Comparison of ENCODE assay signal across 8 cellular contexts in the genomic region with DNA sequence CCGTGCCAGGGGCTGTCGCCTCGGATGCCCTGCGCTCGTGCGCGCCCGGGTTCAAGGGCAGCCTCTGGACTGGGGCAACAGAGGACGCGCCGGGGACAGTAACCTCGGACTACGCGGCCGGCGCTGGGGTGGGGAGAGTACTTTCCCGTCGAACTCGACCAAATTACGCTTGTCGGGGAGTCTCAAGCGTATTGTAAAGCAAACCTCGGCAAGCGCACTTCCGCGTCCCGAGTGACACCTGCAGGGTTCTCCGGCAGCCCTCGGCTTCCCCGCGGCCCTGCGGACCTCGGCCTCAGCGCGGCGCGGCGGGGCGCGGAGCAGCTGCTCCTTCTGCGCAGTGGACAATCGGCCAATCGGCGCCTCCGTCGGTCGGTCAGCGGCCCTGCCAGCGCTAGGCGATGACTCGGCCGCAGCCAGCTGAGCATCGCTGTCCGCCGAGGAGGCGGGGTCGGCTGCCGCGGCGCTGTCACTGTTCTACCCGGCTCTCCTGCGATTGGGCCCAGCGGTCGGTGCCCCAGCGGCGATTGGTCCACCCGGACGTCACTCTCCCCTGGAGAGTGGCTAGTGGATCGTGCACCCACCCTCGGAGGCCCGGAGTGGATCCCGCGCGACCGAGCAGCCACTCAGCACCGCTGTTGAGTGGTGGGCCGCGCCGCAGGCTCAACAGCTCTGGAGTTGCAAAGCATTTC. TPM values are rescaled to one million over a fixed set of nuclear protein-coding genes. Genes with fewer than 3 reads are reported as not detected.
DNase-seq lines count a peak whose midpoint lies in the region; ATAC-seq and TF ChIP-seq lines count a peak whose summit lies in the region.

A gene with protein sequence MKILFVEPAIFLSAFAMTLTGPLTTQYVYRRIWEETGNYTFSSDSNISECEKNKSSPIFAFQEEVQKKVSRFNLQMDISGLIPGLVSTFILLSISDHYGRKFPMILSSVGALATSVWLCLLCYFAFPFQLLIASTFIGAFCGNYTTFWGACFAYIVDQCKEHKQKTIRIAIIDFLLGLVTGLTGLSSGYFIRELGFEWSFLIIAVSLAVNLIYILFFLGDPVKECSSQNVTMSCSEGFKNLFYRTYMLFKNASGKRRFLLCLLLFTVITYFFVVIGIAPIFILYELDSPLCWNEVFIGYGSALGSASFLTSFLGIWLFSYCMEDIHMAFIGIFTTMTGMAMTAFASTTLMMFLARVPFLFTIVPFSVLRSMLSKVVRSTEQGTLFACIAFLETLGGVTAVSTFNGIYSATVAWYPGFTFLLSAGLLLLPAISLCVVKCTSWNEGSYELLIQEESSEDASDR (minus strand): TSS at position 433 of the 689 bp plus-strand sequence. CDS start 972 bp downstream, outside the sequence.

- TF ChIP-seq CTCF in fibroblast of lung (conservative IDR thresholded peaks at IDR 0.05 in 1 of 2, IDR thresholded peaks at IDR 0.05 in 1 of 2; ENCODE audit: low read depth in 1 of 2, low read length in 2 of 2) (peak in 1 of 2 donors; percentile 9), natural killer cell (IDR thresholded peaks at IDR 0.05) (peak; percentile 9)

- intact Hi-C loops in natural killer cell (cut with micrococcal nuclease): loop anchor here (1.0 to 2.0 kb wide), 2 partner anchors 59 to 580 kb away; a partner anchor contains a TSS

- H3K27me3 ChIP-seq in fibroblast of lung (ENCODE audit: control insufficient read depth, insufficient read depth, low read length): no peaks in the 10 kb centered on the region

- ATAC-seq in GM21529 (IDR thresholded peaks at IDR 0.05; ENCODE audit: unreplicated experiment) (peak; percentile 98), natural killer cell (peak; percentile 96 to 99 (median 97))
- ATAC-seq in activated T-helper 17 cell treated with anti-CD3 and anti-CD28 coated beads, Interleukin-2, amount 50 U/mL, for 72 hours (replicated peaks): peak; percentile 99

- peaks cover 16 to 26% (median 17%) of the 10 kb centered on the region in 3 donors for H3K4me1 Mint-ChIP-seq in IgD-negative memory B cell
- peaks cover 19% of the 10 kb centered on the region for H3K4me1 Mint-ChIP-seq in activated T-helper 17 cell treated with anti-CD3 and anti-CD28 coated beads, Interleukin-2, amount 50 U/mL, for 72 hours
- H3K4me1 Mint-ChIP-seq in natural killer cell: peaks cover 31 to 32% of the 10 kb centered on the region in 2 donors

- DNase-seq in DMS53 treated with DMSO at 0.1 percent for 48 hours (lab: John Stamatoyannopoulos, UW; ENCODE audit: unreplicated experiment): peak; percentile 87
- DNase-seq in RKO (ENCODE audit: low spot score): peak; percentile 96
- DNase-seq in fibroblast of lung (ENCODE audit: low read depth in 2 of 2): peak; percentile 97 to 98
- peak; percentile 98 for DNase-seq in natural killer cell
- DNase-seq in stimulated activated naive CD4-positive, alpha-beta T cell (lab: John Stamatoyannopoulos, UW): peak; percentile 94 to 96 (median 96)

- H3K9me3 ChIP-seq in fibroblast of lung (ENCODE audit: control insufficient read depth, insufficient read depth, low read depth, low read length): no peaks in the 10 kb centered on the region

- H3K4me3 Mint-ChIP-seq in IgD-negative memory B cell: peak within 1 kb of the TSS; percentile 95 to 99 (median 98)
- peak within 1 kb of the TSS; percentile 95 for H3K4me3 Mint-ChIP-seq in activated T-helper 17 cell treated with anti-CD3 and anti-CD28 coated beads, Interleukin-2, amount 50 U/mL, for 72 hours
- peak within 1 kb of the TSS; percentile 99 for H3K4me3 Mint-ChIP-seq in natural killer cell

- H3K36me3 Mint-ChIP-seq in IgD-negative memory B cell: peaks cover 6% of the 10 kb centered on the region
- no peaks in the 10 kb centered on the region for H3K36me3 Mint-ChIP-seq in activated T-helper 17 cell treated with anti-CD3 and anti-CD28 coated beads, Interleukin-2, amount 50 U/mL, for 72 hours (ENCODE audit: low read depth)
- no peaks in the 10 kb centered on the region for H3K36me3 Mint-ChIP-seq in natural killer cell

- H3K27ac Mint-ChIP-seq in IgD-negative memory B cell: peak within 1 kb of the TSS; percentile 67 to 97 (median 96)
- peak within 1 kb of the TSS; percentile 94 for H3K27ac Mint-ChIP-seq in activated T-helper 17 cell treated with anti-CD3 and anti-CD28 coated beads, Interleukin-2, amount 50 U/mL, for 72 hours
- H3K27ac Mint-ChIP-seq in natural killer cell: peak within 1 kb of the TSS; percentile 91 to 94

- no peaks in the 10 kb centered on the region for H4K20me1 ChIP-seq in fibroblast of lung (ENCODE audit: control insufficient read depth, extremely low read depth, insufficient read depth, low read length)

- H3K9ac ChIP-seq in fibroblast of lung (ENCODE audit: insufficient read depth, low read length): peak within 1 kb of the TSS; percentile 74

- H3K36me3 ChIP-seq in fibroblast of lung (ENCODE audit: control insufficient read depth, insufficient read depth, low read length): no peaks in the 10 kb centered on the region

- peak within 1 kb of the TSS; percentile 55 to 82 (median 67) for H3K4me3 ChIP-seq in fibroblast of lung (replicated peaks in 1 of 4; ENCODE audit: control extremely low read depth in 1 of 4, insufficient read depth in 1 of 4, low read depth in 3 of 4, low read length in 4 of 4)

- H3K4me1 ChIP-seq in fibroblast of lung (ENCODE audit: control insufficient read depth, extremely low read depth, insufficient read depth, low read length): no peaks in the 10 kb centered on the region

- H3K27me3 Mint-ChIP-seq in IgD-negative memory B cell: no peaks in the 10 kb centered on the region
- H3K27me3 Mint-ChIP-seq in activated T-helper 17 cell treated with anti-CD3 and anti-CD28 coated beads, Interleukin-2, amount 50 U/mL, for 72 hours: no peaks in the 10 kb centered on the region
- no peaks in the 10 kb centered on the region for H3K27me3 Mint-ChIP-seq in natural killer cell (ENCODE audit: low read depth in 2 of 2)

- peak within 1 kb of the TSS; percentile 97 for H3K4me2 ChIP-seq in fibroblast of lung (ENCODE audit: extremely low read depth, insufficient read depth, low read length)

- peak within 1 kb of the TSS; percentile 45 for H3K27ac ChIP-seq in fibroblast of lung (ENCODE audit: insufficient read depth, low read length)

- no peaks in the 10 kb centered on the region for H3K79me2 ChIP-seq in fibroblast of lung (ENCODE audit: control insufficient read depth, insufficient read depth, low read length)

- peak within 1 kb of the TSS; percentile 93 for H2AFZ ChIP-seq in fibroblast of lung (ENCODE audit: low read length)

- H3K9me3 Mint-ChIP-seq in IgD-negative memory B cell (no peaks in the 10 kb centered on the region), natural killer cell (no peaks in the 10 kb centered on the region)
- no peaks in the 10 kb centered on the region for H3K9me3 Mint-ChIP-seq in activated T-helper 17 cell treated with anti-CD3 and anti-CD28 coated beads, Interleukin-2, amount 50 U/mL, for 72 hours

RNA-seq across cellular contexts. Expression of the gene that starts here (rescaled TPM):
- polyA plus RNA-seq in IgD-negative memory B cell (18.0 TPM), fibroblast of lung (1.5 and 2.6 TPM in 2 replicates)
- total RNA-seq in activated T-helper 17 cell treated with anti-CD3 and anti-CD28 coated beads, Interleukin-2, amount 50 U/mL, for 72 hours: 1 to 10 TPM; 2.4 to 3.2 TPM
- total RNA-seq in fibroblast of lung (4.6 and 6.4 TPM in 2 replicates), natural killer cell (10 to 100 TPM in 2 of 3 donors, 1 to 10 TPM in 1; 9.7 to 16.2 (median 11.9) TPM)
- 0.76 and 1.0 TPM in 2 replicates for polyA plus RNA-seq in fibroblast of lung (2012)
- 0.30 and 1.0 TPM in 2 replicates for polyA minus RNA-seq in fibroblast of lung (ENCODE audit: low replicate concordance)

Comparison
In these comparisons a context has a peak if more than half of its experiments do, and no peak if none do; other contexts are left out.
1. Peak in every context shown above with its lines: DNase-seq, ATAC-seq, H3K4me3 ChIP-seq and H3K27ac ChIP-seq.